ENCODE assay signal across 8 cellular contexts in genomic region chr2:110674620-110675555, GRCh38. TPM values are rescaled to one million over a fixed set of nuclear protein-coding genes. Genes with fewer than 3 reads are reported as not detected.
DNase-seq lines count a peak whose midpoint lies in the region; ATAC-seq and TF ChIP-seq lines count a peak whose summit lies in the region.

No MANE protein-coding gene starts in this region.

- ATAC-seq in GM18511 (IDR thresholded peaks at IDR 0.05; ENCODE audit: unreplicated experiment) (peak; percentile 91), HG02840 (IDR thresholded peaks at IDR 0.05; ENCODE audit: low FRiP score, unreplicated experiment) (peak; percentile 78), naive B cell (ENCODE audit: low read depth in 2 of 2) (peak; percentile 85 to 91)

- H3K4me1 Mint-ChIP-seq in naive B cell (peaks cover 21 to 34% (median 27%) of the 10 kb centered on the region in 3 donors), Caco-2 (ENCODE audit: low read depth, unreplicated experiment) (peaks cover 15% of the 10 kb centered on the region)

- H3K4me1 ChIP-seq in Caco-2 = no peaks in the 10 kb centered on the region

- CTCF ChIA-PET in Caco-2 (lab: Charles Lee) = no interaction called here

- no peak overlapping the region for H3K4me3 ChIP-seq in Caco-2 (ENCODE audit: low read depth, low read length)

- H3K9me3 Mint-ChIP-seq in naive B cell = peaks cover 0 to 2% (median 0%) of the 10 kb centered on the region in 7 donors
- no peaks in the 10 kb centered on the region for H3K9me3 Mint-ChIP-seq in Caco-2 (ENCODE audit: unreplicated experiment)

- H3K27me3 Mint-ChIP-seq in naive B cell (no peaks in the 10 kb centered on the region), Caco-2 (ENCODE audit: insufficient read depth, unreplicated experiment) (no peaks in the 10 kb centered on the region)

- H3K27me3 ChIP-seq in Caco-2 (replicated peaks; ENCODE audit: control insufficient read depth, insufficient read depth, low read length) = no peaks in the 10 kb centered on the region

- H3K4me3 Mint-ChIP-seq in naive B cell (peak overlapping the region; percentile 9 to 90 (median 50)), Caco-2 (ENCODE audit: unreplicated experiment) (no peak overlapping the region)

- in situ Hi-C loops in ACHN (cut with HindIII; ENCODE audit: low pct_ligation_motif_present, low pct_unique_long_range_greater_than_20kb, low sequenced_read_pairs) = no loop called here

- DNase-seq in ACHN (peak; percentile 94), NCI-H2227 (lab: John Stamatoyannopoulos, UW; ENCODE audit: unreplicated experiment) (peak; percentile 38), amniotic epithelial cell (ENCODE audit: low read depth) (peak; percentile 64), naive B cell (peak; percentile 86), SHP77 (lab: John Stamatoyannopoulos, UW) (no peak), Caco-2 (no peak)

- intact Hi-C loops in Caco-2 (cut with micrococcal nuclease; ENCODE audit: unreplicated experiment) = loop anchor here (5.0 kb wide), 1 partner anchor 57 kb away; the partner anchor contains the start of gene ACOXL

- H3K36me3 Mint-ChIP-seq in naive B cell (no peaks in the 10 kb centered on the region), Caco-2 (ENCODE audit: insufficient read depth, unreplicated experiment) (peaks cover 49% of the 10 kb centered on the region)

- TF ChIP-seq CTCF in Caco-2 (IDR thresholded peaks at IDR 0.05; ENCODE audit: insufficient read depth in 1 of 2, low read depth in 1 of 2, low read length in 1 of 2, severe bottlenecking in 1 of 2, unreplicated experiment in 1 of 2) = no peak

- H3K9me3 ChIP-seq in Caco-2 = no peaks in the 10 kb centered on the region

- H3K36me3 ChIP-seq in Caco-2 (ENCODE audit: control insufficient read depth, insufficient read depth, low read length) = peaks cover 2% of the 10 kb centered on the region; the same call in 1 of the 2 replicates

- POLR2A ChIA-PET in Caco-2 (lab: Charles Lee) = no interaction called here

- H3K27ac Mint-ChIP-seq in naive B cell (peak overlapping the region; percentile 79 to 95 (median 93)), Caco-2 (ENCODE audit: unreplicated experiment) (no peak overlapping the region)

- BruUV-seq in Caco-2 (replicated peaks; lab: Mats Ljungman, UMichigan) = no TSS peak

RNA-seq across cellular contexts. Expression of gene BUB1, which starts 3.0 kb away (rescaled TPM):
- polyA plus RNA-seq in naive B cell (ENCODE audit: low read depth in 6 of 6) = 1 to 10 TPM in 2 of 6 donors, under 1 TPM in 3, not detected in 1; 0.63 to 1.8 (median 0.97) TPM
- 59.1 and 60.7 TPM in 2 replicates for total RNA-seq in Caco-2 (2022)

RNA-seq across cellular contexts. Expression of gene ACOXL, which starts 57.5 kb away (rescaled TPM):
- polyA plus RNA-seq in naive B cell (ENCODE audit: low read depth in 6 of 6) = not detected
- total RNA-seq in Caco-2 (2022) = 2.6 and 2.9 TPM in 2 replicates

Comparison
In these comparisons a context has a peak if more than half of its experiments do, and no peak if none do; other contexts are left out.
1. DNase-seq: peak in ACHN (single experiment), NCI-H2227 (single experiment), amniotic epithelial cell (single experiment) and naive B cell (single experiment); none in SHP77 (0 of 2) and Caco-2 (0 of 2).
2. Peak in every context shown above with its lines, with median percentiles within 50 percentile points of each other: ATAC-seq.